Comparison of ENCODE assay signal across 17 cellular contexts in the genomic region with DNA sequence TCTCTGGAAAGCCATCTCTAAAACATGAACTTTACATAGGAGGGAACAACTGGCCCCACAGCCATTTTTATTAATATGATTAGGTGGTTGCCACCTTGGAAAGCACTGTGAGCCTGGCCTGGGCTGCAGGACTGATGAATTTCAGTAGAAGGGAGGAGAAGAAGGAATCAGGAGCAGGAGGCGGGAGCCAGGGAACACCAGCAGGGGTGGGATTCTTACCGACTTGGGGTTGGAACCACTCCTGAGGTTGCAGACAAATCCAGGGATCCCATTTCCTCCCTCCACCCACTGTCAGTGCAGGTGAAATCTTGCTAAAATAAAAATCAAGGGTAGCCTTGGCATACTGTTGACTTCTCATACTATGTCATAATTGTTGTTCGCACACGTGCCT. TPM values are rescaled to one million over a fixed set of nuclear protein-coding genes. Genes with fewer than 3 reads are reported as not detected.
DNase-seq lines count a peak whose midpoint lies in the region; ATAC-seq and TF ChIP-seq lines count a peak whose summit lies in the region.
"Had no signal": no experiment of that assay in that cellular context is flagged by ENCODE, and none has a peak within 500 bp of the region (broad histone marks: within the 10 kb centered on the region; RNA-seq: fewer than 3 reads in every experiment).

No MANE protein-coding gene starts in this region.

- peaks cover 2% of the 10 kb centered on the region for H3K27me3 Mint-ChIP-seq in endothelial cell (ENCODE audit: unreplicated experiment)
- H3K27me3 Mint-ChIP-seq: progenitor cell of endocrine pancreas had no signal

- peaks cover 18% of the 10 kb centered on the region for H3K4me1 Mint-ChIP-seq in endothelial cell (ENCODE audit: unreplicated experiment)

- CTCF ChIA-PET in SK-N-SH (lab: Yijun Ruan, JAX): interaction anchor here (1.2 kb wide), 1 partner anchor 52 kb away, joined by 3 read pairs; no protein-coding TSS in a partner anchor
- CTCF ChIA-PET in HEK293 (lab: Yijun Ruan, JAX): interaction anchor here (0.9 to 1.9 kb wide), 3 partner anchors 17 to 61 kb away, joined by 3 to 5 read pairs (median 3); partner anchors contain the start of gene MAP3K14

- H3K27me3 ChIP-seq in SK-N-SH (ENCODE audit: insufficient read depth): no peaks in the 10 kb centered on the region
- H3K27me3 ChIP-seq: Peyer's patch, tibial artery had no signal

- H4K20me1 ChIP-seq in SK-N-SH (ENCODE audit: insufficient read depth): no peaks in the 10 kb centered on the region

- H3K4me1 ChIP-seq in SK-N-SH (ENCODE audit: control insufficient read depth in 1 of 2, insufficient read depth in 2 of 2, low read depth in 1 of 2, low read length in 1 of 2): peaks cover 7 to 18% of the 10 kb centered on the region in 2 experiments; a peak in 3 of 4 replicates
- peaks cover 18% of the 10 kb centered on the region for H3K4me1 ChIP-seq in HEK293 (ENCODE audit: control insufficient read depth, insufficient read depth, low read length)

- TF ChIP-seq CTCF in SK-N-SH (IDR thresholded peaks at IDR 0.05): no peak
- no peak for TF ChIP-seq CTCF in HEK293 (tag by site-specific recombination; IDR thresholded peaks at IDR 0.05)
- no peak for TF ChIP-seq CTCF in endothelial cell (IDR thresholded peaks at IDR 0.05; ENCODE audit: unreplicated experiment)

- no peaks in the 10 kb centered on the region for H3K36me3 Mint-ChIP-seq in endothelial cell (ENCODE audit: low read depth, unreplicated experiment)
- H3K36me3 Mint-ChIP-seq: CD14-positive monocyte had no signal

- no peak overlapping the region for H3K27ac Mint-ChIP-seq in endothelial cell (ENCODE audit: unreplicated experiment)
- H3K27ac Mint-ChIP-seq: activated T-cell treated with anti-CD3 and anti-CD28 coated beads, Interleukin-2, amount 50 U/mL, for 72 hours; progenitor cell of endocrine pancreas had no signal

- POLR2A ChIA-PET in SK-N-SH (lab: Yijun Ruan, JAX): no interaction called here
- POLR2A ChIA-PET in HEK293 (lab: Yijun Ruan, JAX): interaction anchor here (1.4 to 2.3 kb wide), 2 partner anchors 12 to 17 kb away, joined by 4 to 9 read pairs; partner anchors contain the start of gene MAP3K14

- no peaks in the 10 kb centered on the region for H3K9me2 ChIP-seq in SK-N-SH

- no peak overlapping the region for H3K4me3 ChIP-seq in SK-N-SH (ENCODE audit: low read depth in 2 of 2, low read length in 1 of 2)
- H3K4me3 ChIP-seq in HEK293 (ENCODE audit: low read depth, low read length): no peak overlapping the region
- H3K4me3 ChIP-seq: Peyer's patch, tibial artery had no signal

- TF ChIP-seq RAD21 in SK-N-SH (IDR thresholded peaks at IDR 0.05; ENCODE audit: low read length): no peak

- H3K4me3 Mint-ChIP-seq in endothelial cell (ENCODE audit: unreplicated experiment): peak overlapping the region; percentile 15
- H3K4me3 Mint-ChIP-seq: activated T-cell treated with anti-CD3 and anti-CD28 coated beads, Interleukin-2, amount 50 U/mL, for 72 hours had no signal

- H3K36me3 ChIP-seq in SK-N-SH (replicated peaks in 1 of 2; ENCODE audit: control insufficient read depth in 1 of 2, insufficient read depth in 2 of 2, low read length in 1 of 2) (no peaks in the 10 kb centered on the region), HEK293 (ENCODE audit: control insufficient read depth in 2 of 2, insufficient read depth in 1 of 2, low read length in 2 of 2) (no peaks in the 10 kb centered on the region)
- H3K36me3 ChIP-seq: Peyer's patch, tibial artery had no signal

- no peaks in the 10 kb centered on the region for H3K9me3 Mint-ChIP-seq in endothelial cell (ENCODE audit: unreplicated experiment)
- H3K9me3 Mint-ChIP-seq: activated T-cell treated with anti-CD3 and anti-CD28 coated beads, Interleukin-2, amount 50 U/mL, for 72 hours had no signal

- no peak overlapping the region; the same call in 1 of the 2 replicates for H2AFZ ChIP-seq in SK-N-SH (ENCODE audit: low read depth)

- H3K9ac ChIP-seq in SK-N-SH: 0 out of 2 replicates have a peak overlapping the region, but pooled peaks have one; percentile 24

- no peaks in the 10 kb centered on the region for H3K79me2 ChIP-seq in SK-N-SH (ENCODE audit: insufficient read depth)

- ATAC-seq in SK-N-SH treated with all-trans-retinoic acid at 6 μM for 48 hours (no peak), sciatic nerve (no peak), HG03521 (IDR thresholded peaks at IDR 0.05; ENCODE audit: unreplicated experiment) (no peak), HG02973 (IDR thresholded peaks at IDR 0.05; ENCODE audit: unreplicated experiment) (no peak)
- ATAC-seq: left ventricle myocardium superior had no signal

- H3K4me2 ChIP-seq in SK-N-SH: peak overlapping the region; percentile 63; the same call in 1 of the 2 replicates

- H3K9me3 ChIP-seq in SK-N-SH (no peaks in the 10 kb centered on the region), HEK293 (ENCODE audit: control insufficient read depth, insufficient read depth, low read depth, low read length) (no peaks in the 10 kb centered on the region)
- H3K9me3 ChIP-seq: Peyer's patch, tibial artery had no signal

- H3K27ac ChIP-seq in SK-N-SH (ENCODE audit: low read depth in 2 of 2, low read length in 1 of 2): peak overlapping the region in 1 of 2 experiments; percentile 60; a peak in 2 of 4 replicates
- no peak overlapping the region for H3K27ac ChIP-seq in HEK293 (ENCODE audit: extremely low read depth, low read depth, low read length)
- H3K27ac ChIP-seq: Peyer's patch, tibial artery had no signal

- intact Hi-C loops in sciatic nerve (cut with DNase I): no loop called here

- WGBS in SK-N-SH (ENCODE audit: low lambda C conversion rate): 88% methylated on average over 4 of the region's 4 CpGs

- peaks cover 4% of the 10 kb centered on the region for H3F3A ChIP-seq in SK-N-SH (replicated peaks; ENCODE audit: insufficient read depth)

- TF ChIP-seq EP300 in SK-N-SH (IDR thresholded peaks at IDR 0.05; ENCODE audit: borderline replicate concordance in 1 of 2, low read depth in 1 of 2, low read length in 1 of 2): no peak

- DNase-seq in SK-N-SH (no peak), endothelial cell (ENCODE audit: low spot score) (no peak), sciatic nerve (ENCODE audit: low spot score) (peak; percentile 28), iPS-NIHi11 (ENCODE audit: low spot score) (no peak)
- DNase-seq: activated CD4-positive, alpha-beta T cell treated with anti-CD3 and anti-CD28 coated beads, Interleukin-2, amount 50 U/mL, for 48 hours; activated T-cell treated with anti-CD3 and anti-CD28 coated beads, Interleukin-2, amount 50 U/mL, for 72 hours; NCI-H82; stimulated activated CD4-positive, alpha-beta T cell treated with anti-CD3 and anti-CD28 coated beads, Interleukin-12 subunit alpha, Interleukin-12 subunit beta, amount 100 ng/mL, for 4 hours had no signal

TF ChIP-seq in SK-N-SH, 30 proteins besides CTCF, POLR2A, EP300 and RAD21 (continues in another document):
- TF ChIP-seq RCOR1 (IDR thresholded peaks at IDR 0.05; ENCODE audit: low read length) (no peak), NRF1 (IDR thresholded peaks at IDR 0.05; ENCODE audit: low read depth, low read length) (no peak), IRF3 (IDR thresholded peaks at IDR 0.05; ENCODE audit: low read depth, low read length) (no peak), SMC3 (IDR thresholded peaks at IDR 0.05; ENCODE audit: low read depth, low read length) (no peak), TCF12 (IDR thresholded peaks at IDR 0.05) (no peak)

TF ChIP-seq in SK-N-SH treated with all-trans-retinoic acid at 6 μM for 48 hours, 23 proteins besides CTCF, POLR2A, EP300 and RAD21 (continues in another document):
- no peak for TF ChIP-seq GLIS3 (CRISPR knock-in tag; IDR thresholded peaks at IDR 0.05)
- TF ChIP-seq CSDC2 (CRISPR knock-in tag; IDR thresholded peaks at IDR 0.05): no peak
- TF ChIP-seq PPARA (CRISPR knock-in tag; IDR thresholded peaks at IDR 0.05; ENCODE audit: borderline replicate concordance): no peak
- no peak for TF ChIP-seq SNAI2 (CRISPR knock-in tag; IDR thresholded peaks at IDR 0.05)
- TF ChIP-seq ZFP3 (CRISPR knock-in tag; IDR thresholded peaks at IDR 0.05): no peak
- no peak for TF ChIP-seq ZNF565 (CRISPR knock-in tag; conservative IDR thresholded peaks at IDR 0.05; ENCODE audit: low read depth)

TF ChIP-seq in HEK293, 187 proteins besides CTCF, POLR2A, EP300 and RAD21 (continues in another document):
- TF ChIP-seq, protein P1, sequence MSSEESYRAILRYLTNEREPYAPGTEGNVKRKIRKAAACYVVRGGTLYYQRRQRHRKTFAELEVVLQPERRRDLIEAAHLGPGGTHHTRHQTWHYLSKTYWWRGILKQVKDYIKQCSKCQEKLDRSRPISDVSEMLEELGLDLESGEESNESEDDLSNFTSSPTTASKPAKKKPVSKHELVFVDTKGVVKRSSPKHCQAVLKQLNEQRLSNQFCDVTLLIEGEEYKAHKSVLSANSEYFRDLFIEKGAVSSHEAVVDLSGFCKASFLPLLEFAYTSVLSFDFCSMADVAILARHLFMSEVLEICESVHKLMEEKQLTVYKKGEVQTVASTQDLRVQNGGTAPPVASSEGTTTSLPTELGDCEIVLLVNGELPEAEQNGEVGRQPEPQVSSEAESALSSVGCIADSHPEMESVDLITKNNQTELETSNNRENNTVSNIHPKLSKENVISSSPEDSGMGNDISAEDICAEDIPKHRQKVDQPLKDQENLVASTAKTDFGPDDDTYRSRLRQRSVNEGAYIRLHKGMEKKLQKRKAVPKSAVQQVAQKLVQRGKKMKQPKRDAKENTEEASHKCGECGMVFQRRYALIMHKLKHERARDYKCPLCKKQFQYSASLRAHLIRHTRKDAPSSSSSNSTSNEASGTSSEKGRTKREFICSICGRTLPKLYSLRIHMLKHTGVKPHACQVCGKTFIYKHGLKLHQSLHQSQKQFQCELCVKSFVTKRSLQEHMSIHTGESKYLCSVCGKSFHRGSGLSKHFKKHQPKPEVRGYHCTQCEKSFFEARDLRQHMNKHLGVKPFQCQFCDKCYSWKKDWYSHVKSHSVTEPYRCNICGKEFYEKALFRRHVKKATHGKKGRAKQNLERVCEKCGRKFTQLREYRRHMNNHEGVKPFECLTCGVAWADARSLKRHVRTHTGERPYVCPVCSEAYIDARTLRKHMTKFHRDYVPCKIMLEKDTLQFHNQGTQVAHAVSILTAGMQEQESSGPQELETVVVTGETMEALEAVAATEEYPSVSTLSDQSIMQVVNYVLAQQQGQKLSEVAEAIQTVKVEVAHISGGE (tag by site-specific recombination; conservative IDR thresholded peaks at IDR 0.05; ENCODE audit: low read depth): no peak

RNA-seq across cellular contexts. Expression of gene MAP3K14, which starts 16.9 kb away (rescaled TPM):
- 11.9 and 13.7 TPM in 2 replicates for polyA plus RNA-seq in SK-N-SH (2012; rRNA removed)
- polyA plus RNA-seq in SK-N-SH (2012; cell fraction: cytosol; rRNA removed): 4.4 and 7.2 TPM in 2 replicates
- polyA plus RNA-seq in SK-N-SH (2012; cell fraction: nucleus; rRNA removed): 51.1 and 59.6 TPM in 2 replicates
- total RNA-seq in endothelial cell (ENCODE audit: unreplicated experiment) (5.2 TPM), sciatic nerve (19.1 TPM)
